In the genomic region with DNA sequence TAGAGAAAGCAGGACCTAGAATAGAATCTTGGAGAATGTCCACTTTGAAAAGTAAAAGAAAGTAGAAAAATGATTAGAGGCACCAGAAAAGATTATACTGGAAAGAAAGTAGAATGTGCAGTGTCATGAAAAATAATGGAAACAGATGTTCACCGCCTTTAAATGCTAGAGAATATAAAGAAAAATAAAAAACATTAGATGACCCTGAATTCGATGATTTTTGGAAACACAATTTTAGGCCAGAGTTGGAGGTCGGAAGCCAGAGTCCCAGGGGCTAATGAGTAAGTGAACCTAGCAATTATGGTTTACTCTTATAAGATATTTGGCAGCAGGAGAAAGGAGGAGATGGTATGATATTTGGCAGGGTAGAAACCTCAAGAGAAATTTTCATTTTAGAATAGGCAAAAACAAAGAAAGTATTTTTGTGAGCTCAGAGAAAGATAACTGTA, we compare ENCODE assay signal across 37 cellular contexts. TPM values are rescaled to one million over a fixed set of nuclear protein-coding genes. Genes with fewer than 3 reads are reported as not detected.
"Had no signal": no experiment of that assay in that cellular context is flagged by ENCODE, and none has a peak within 500 bp of the region (broad histone marks: within the 10 kb centered on the region; RNA-seq: fewer than 3 reads in every experiment).

No MANE protein-coding gene starts in this region.

- H3K4me3 Mint-ChIP-seq: activated CD4-positive, alpha-beta memory T cell treated with anti-CD3 and anti-CD28 coated beads for 36 hours; activated CD4-positive, alpha-beta T cell treated with anti-CD3 and anti-CD28 coated beads for 36 hours; activated CD4-positive, alpha-beta T cell treated with anti-CD3 and anti-CD28 coated beads, Interleukin-2, amount 10 ng/mL, durations not matched to agents 24 days and 14 days; activated CD8-positive, alpha-beta memory T cell treated with anti-CD3 and anti-CD28 coated beads, Interleukin-2, amount 10 ng/mL, durations not matched to agents 7 days and 5 days; activated CD8-positive, alpha-beta T cell treated with anti-CD3 and anti-CD28 coated beads, Interleukin-2, amount 10 ng/mL, durations not matched to agents 7 days and 5 days; activated naive CD8-positive, alpha-beta T cell; activated T-helper 17 cell treated with anti-CD3 and anti-CD28 coated beads, Interleukin-2, amount 50 U/mL, for 72 hours; central memory CD8-positive, alpha-beta T cell; dendritic cell treated with granulocyte-macrophage colony-stimulating factor and Interleukin-4, amounts not matched to agents 40 ng/mL and 50 ng/mL, for 4 days; effector memory CD8-positive, alpha-beta T cell had no signal

- H3K27ac ChIP-seq: brain microvascular endothelial cell, coronary artery, dorsolateral prefrontal cortex, esophagus muscularis mucosa, gastroesophageal sphincter had no signal

- DNase-seq: activated CD4-positive, alpha-beta memory T cell treated with anti-CD3 and anti-CD28 coated beads for 36 hours; activated CD4-positive, alpha-beta T cell treated with anti-CD3 and anti-CD28 coated beads for 36 hours; activated CD4-positive, alpha-beta T cell treated with anti-CD3 and anti-CD28 coated beads, Interleukin-2, amount 10 ng/mL, durations not matched to agents 24 days and 14 days; activated CD4-positive, CD25-positive, alpha-beta regulatory T cell; activated CD4-positive, CD25-positive, alpha-beta regulatory T cell treated with anti-CD3 and anti-CD28 coated beads, Interleukin-2, amount 50 U/mL, for 72 hours; activated CD8-positive, alpha-beta memory T cell treated with anti-CD3 and anti-CD28 coated beads, Interleukin-2, amount 10 ng/mL, durations not matched to agents 7 days and 5 days; activated CD8-positive, alpha-beta memory T cell treated with anti-CD3 and anti-CD28 coated beads, Interleukin-2, amount 50 U/mL, for 4 hours; activated CD8-positive, alpha-beta T cell treated with anti-CD3 and anti-CD28 coated beads, Interleukin-2, amount 10 ng/mL, durations not matched to agents 7 days and 5 days; activated effector memory CD4-positive, alpha-beta T cell treated with Interleukin-2 at 50 U/mL for 16 hours; activated gamma-delta T cell treated with Interleukin-2 at 50 U/mL for 16 hours; activated naive CD4-positive, alpha-beta T cell treated with anti-CD3 and anti-CD28 coated beads, Interleukin-2, amount 50 U/mL, for 16 hours; activated naive CD4-positive, alpha-beta T cell treated with Interleukin-2 at 50 U/mL for 16 hours; activated T-cell treated with anti-CD3 and anti-CD28 coated beads, Interleukin-2, amount 50 U/mL, for 1 hour; amniotic stem cell; anterior cingulate cortex; brain microvascular endothelial cell; dorsolateral prefrontal cortex; effector CD4-positive, alpha-beta T cell; effector memory CD8-positive, alpha-beta T cell; erythroblast; foreskin melanocyte; T-helper 2 cell had no signal

- H3K27me3 ChIP-seq: brain microvascular endothelial cell, dorsolateral prefrontal cortex, esophagus muscularis mucosa, gastroesophageal sphincter had no signal

- H3K36me3 Mint-ChIP-seq: activated CD4-positive, alpha-beta memory T cell treated with anti-CD3 and anti-CD28 coated beads for 36 hours; activated CD8-positive, alpha-beta memory T cell treated with anti-CD3 and anti-CD28 coated beads, Interleukin-2, amount 10 ng/mL, durations not matched to agents 7 days and 5 days had no signal

- H3K36me3 ChIP-seq: brain microvascular endothelial cell, esophagus muscularis mucosa, gastroesophageal sphincter had no signal

- H3K9me3 Mint-ChIP-seq: activated CD4-positive, alpha-beta memory T cell treated with anti-CD3 and anti-CD28 coated beads for 36 hours; activated CD4-positive, alpha-beta T cell treated with anti-CD3 and anti-CD28 coated beads, Interleukin-2, amount 10 ng/mL, durations not matched to agents 24 days and 14 days; activated T-helper 17 cell treated with anti-CD3 and anti-CD28 coated beads, Interleukin-2, amount 50 U/mL, for 72 hours; central memory CD8-positive, alpha-beta T cell; dendritic cell treated with granulocyte-macrophage colony-stimulating factor and Interleukin-4, amounts not matched to agents 40 ng/mL and 50 ng/mL, for 4 days; effector memory CD8-positive, alpha-beta T cell had no signal

- H3K4me3 ChIP-seq: coronary artery, dorsolateral prefrontal cortex, esophagus muscularis mucosa, gastroesophageal sphincter had no signal

- H3K4me1 Mint-ChIP-seq: activated CD4-positive, alpha-beta T cell treated with anti-CD3 and anti-CD28 coated beads for 36 hours; activated CD4-positive, alpha-beta T cell treated with anti-CD3 and anti-CD28 coated beads, Interleukin-2, amount 10 ng/mL, durations not matched to agents 24 days and 14 days; activated CD8-positive, alpha-beta memory T cell treated with anti-CD3 and anti-CD28 coated beads, Interleukin-2, amount 10 ng/mL, durations not matched to agents 7 days and 5 days; activated T-helper 17 cell treated with anti-CD3 and anti-CD28 coated beads, Interleukin-2, amount 50 U/mL, for 72 hours; central memory CD8-positive, alpha-beta T cell had no signal

- H3K27ac Mint-ChIP-seq: activated CD4-positive, alpha-beta memory T cell treated with anti-CD3 and anti-CD28 coated beads for 36 hours; activated CD4-positive, alpha-beta T cell treated with anti-CD3 and anti-CD28 coated beads for 36 hours; activated CD4-positive, alpha-beta T cell treated with anti-CD3 and anti-CD28 coated beads, Interleukin-2, amount 10 ng/mL, durations not matched to agents 24 days and 14 days; activated CD8-positive, alpha-beta memory T cell treated with anti-CD3 and anti-CD28 coated beads, Interleukin-2, amount 10 ng/mL, durations not matched to agents 7 days and 5 days; activated CD8-positive, alpha-beta T cell treated with anti-CD3 and anti-CD28 coated beads, Interleukin-2, amount 10 ng/mL, durations not matched to agents 7 days and 5 days; activated naive CD8-positive, alpha-beta T cell; activated T-helper 17 cell treated with anti-CD3 and anti-CD28 coated beads, Interleukin-2, amount 50 U/mL, for 72 hours; dendritic cell treated with granulocyte-macrophage colony-stimulating factor and Interleukin-4, amounts not matched to agents 40 ng/mL and 50 ng/mL, for 4 days; effector memory CD8-positive, alpha-beta T cell had no signal

- H3K4me1 ChIP-seq: esophagus muscularis mucosa, gastroesophageal sphincter had no signal

- H3K9me3 ChIP-seq: esophagus muscularis mucosa, gastroesophageal sphincter had no signal

- H3K27me3 Mint-ChIP-seq: activated CD4-positive, alpha-beta memory T cell treated with anti-CD3 and anti-CD28 coated beads for 36 hours; activated CD4-positive, alpha-beta T cell treated with anti-CD3 and anti-CD28 coated beads for 36 hours; activated CD8-positive, alpha-beta memory T cell treated with anti-CD3 and anti-CD28 coated beads, Interleukin-2, amount 10 ng/mL, durations not matched to agents 7 days and 5 days; activated naive CD8-positive, alpha-beta T cell; activated T-helper 17 cell treated with anti-CD3 and anti-CD28 coated beads, Interleukin-2, amount 50 U/mL, for 72 hours; dendritic cell treated with granulocyte-macrophage colony-stimulating factor and Interleukin-4, amounts not matched to agents 40 ng/mL and 50 ng/mL, for 4 days had no signal

- ATAC-seq: activated CD4-positive, alpha-beta T cell treated with anti-CD3 and anti-CD28 coated beads for 36 hours; activated CD8-positive, alpha-beta memory T cell treated with anti-CD3 and anti-CD28 coated beads, Interleukin-2, amount 10 ng/mL, durations not matched to agents 7 days and 5 days; activated CD8-positive, alpha-beta T cell treated with anti-CD3 and anti-CD28 coated beads, Interleukin-2, amount 10 ng/mL, durations not matched to agents 7 days and 5 days; activated T-helper 17 cell treated with anti-CD3 and anti-CD28 coated beads, Interleukin-2, amount 50 U/mL, for 72 hours; effector memory CD8-positive, alpha-beta T cell; gastroesophageal sphincter had no signal

RNA-seq across cellular contexts. Expression of gene GYS2, which starts 37.7 kb away (rescaled TPM):
- total RNA-seq: activated CD4-positive, alpha-beta memory T cell treated with anti-CD3 and anti-CD28 coated beads for 36 hours; activated CD4-positive, alpha-beta T cell treated with anti-CD3 and anti-CD28 coated beads for 36 hours; activated CD4-positive, alpha-beta T cell treated with anti-CD3 and anti-CD28 coated beads, Interleukin-2, amount 10 ng/mL, durations not matched to agents 24 days and 14 days; activated CD8-positive, alpha-beta memory T cell treated with anti-CD3 and anti-CD28 coated beads for 36 hours; activated CD8-positive, alpha-beta memory T cell treated with anti-CD3 and anti-CD28 coated beads, Interleukin-2, amount 10 ng/mL, durations not matched to agents 7 days and 5 days; activated CD8-positive, alpha-beta T cell treated with anti-CD3 and anti-CD28 coated beads, Interleukin-2, amount 10 ng/mL, durations not matched to agents 7 days and 5 days; activated T-helper 17 cell treated with anti-CD3 and anti-CD28 coated beads, Interleukin-2, amount 50 U/mL, for 72 hours; astrocyte; bronchial epithelial cell; cardiac septum; cerebellum; esophagus muscularis mucosa; fibroblast of villous mesenchyme; gastroesophageal sphincter; glomerular endothelial cell; T-helper 1 cell treated with Interleukin-12 subunit alpha and Interleukin-12 subunit beta and Interleukin-4 antibody, amounts not matched to agents 30 ng/mL and 1 ng/mL, for 36 hours had no signal

RNA-seq across cellular contexts. Expression of gene SPX, which starts 40.8 kb away (rescaled TPM):
- total RNA-seq: activated CD8-positive, alpha-beta T cell treated with anti-CD3 and anti-CD28 coated beads, Interleukin-2, amount 10 ng/mL, durations not matched to agents 7 days and 5 days had no signal
